Comparison of ENCODE assay signal across 14 cellular contexts in the genomic region with DNA sequence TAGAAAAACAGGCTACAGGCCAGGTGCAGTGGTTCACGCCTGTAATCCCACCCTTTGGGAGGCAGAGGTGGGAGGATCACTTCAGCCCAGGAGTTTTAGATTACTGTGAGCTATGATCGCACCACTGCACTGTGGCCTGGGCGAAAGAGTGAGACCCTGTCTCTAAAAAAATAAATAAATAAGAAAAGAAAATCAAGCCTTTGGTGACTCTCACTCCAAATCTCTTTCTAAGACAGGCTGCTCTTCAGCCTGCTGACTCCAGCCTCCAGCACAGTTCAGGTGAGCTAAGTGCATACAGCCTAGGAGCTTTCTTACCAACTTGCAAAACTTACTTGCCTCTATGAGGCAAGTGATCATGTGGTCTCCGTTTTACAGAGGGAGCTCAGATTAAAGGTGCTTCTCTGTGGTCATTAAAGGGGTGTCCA. TPM values are rescaled to one million over a fixed set of nuclear protein-coding genes. Genes with fewer than 3 reads are reported as not detected.
DNase-seq lines count a peak whose midpoint lies in the region; ATAC-seq and TF ChIP-seq lines count a peak whose summit lies in the region.
"Had no signal": no experiment of that assay in that cellular context is flagged by ENCODE, and none has a peak within 500 bp of the region (broad histone marks: within the 10 kb centered on the region; RNA-seq: fewer than 3 reads in every experiment).

No MANE protein-coding gene starts in this region.

- no peak overlapping the region for H3K14ac ChIP-seq in mesenchymal stem cell (ENCODE audit: low read length in 2 of 2)

- H4K20me1 ChIP-seq in SK-N-SH (ENCODE audit: insufficient read depth) = no peaks in the 10 kb centered on the region; the same call in 1 of the 2 replicates

- H2AK5ac ChIP-seq in mesenchymal stem cell (ENCODE audit: low read length, severe bottlenecking) = peak overlapping the region; percentile 55

- TF ChIP-seq CTCF in SK-N-SH (IDR thresholded peaks at IDR 0.05) (no peak), vagina (IDR thresholded peaks at IDR 0.05) (no peak)

- no peak for TF ChIP-seq EP300 in SK-N-SH (IDR thresholded peaks at IDR 0.05; ENCODE audit: borderline replicate concordance in 1 of 2, low read depth in 1 of 2, low read length in 1 of 2)

- CTCF ChIA-PET in SK-N-SH (lab: Yijun Ruan, JAX) = interaction anchor here (0.6 to 21.7 kb wide), 9 partner anchors 9 to 342 kb away, joined by 3 to 799 read pairs (median 11); a partner anchor contains a TSS

- H3K79me1 ChIP-seq in mesenchymal stem cell (replicated peaks; ENCODE audit: low read length, poor library complexity, severe bottlenecking) = peaks cover 3% of the 10 kb centered on the region

- H3K27ac ChIP-seq in SK-N-SH (ENCODE audit: low read depth in 2 of 2, low read length in 1 of 2) (peak overlapping the region in 1 of 2 experiments; percentile 97; a peak in 2 of 4 replicates), epithelial cell of prostate (peak overlapping the region; percentile 40), mesenchymal stem cell (ENCODE audit: low read length, poor library complexity, severe bottlenecking) (no peak overlapping the region), vagina (no peak overlapping the region)

- H2AFZ ChIP-seq in SK-N-SH (ENCODE audit: low read depth) = no peak overlapping the region
- H2AFZ ChIP-seq in mesenchymal stem cell (ENCODE audit: low read depth, low read length) = no peak overlapping the region

- no peak overlapping the region for H3K4ac ChIP-seq in mesenchymal stem cell (ENCODE audit: low read depth in 1 of 2, low read length in 2 of 2)

- H3K9me3 ChIP-seq in SK-N-SH (no peaks in the 10 kb centered on the region), mesenchymal stem cell (ENCODE audit: control insufficient read depth, low read length) (no peaks in the 10 kb centered on the region), vagina (no peaks in the 10 kb centered on the region)
- H3K9me3 ChIP-seq: heart left ventricle had no signal

- no peak for ATAC-seq in SK-N-SH treated with all-trans-retinoic acid at 6 μM for 48 hours
- ATAC-seq: right cardiac atrium had no signal

- no peak overlapping the region for H4K8ac ChIP-seq in mesenchymal stem cell (ENCODE audit: low read length)

- no peak overlapping the region for H3K23ac ChIP-seq in mesenchymal stem cell (ENCODE audit: low read length in 2 of 2)

- 63% methylated on average over 4 of the region's 4 CpGs for WGBS in SK-N-SH (ENCODE audit: low lambda C conversion rate)
- WGBS in mesenchymal stem cell = 79% methylated on average over 3 of the region's 4 CpGs

- no peak overlapping the region for H2BK120ac ChIP-seq in mesenchymal stem cell (ENCODE audit: low read depth, low read length)

- H2BK12ac ChIP-seq in mesenchymal stem cell (ENCODE audit: low read length in 2 of 2) = no peak overlapping the region

- H3K4me2 ChIP-seq in SK-N-SH = peak overlapping the region; percentile 94
- peak overlapping the region; percentile 90 for H3K4me2 ChIP-seq in mesenchymal stem cell (ENCODE audit: low read length, poor library complexity, severe bottlenecking)

- no peak overlapping the region for H2BK5ac ChIP-seq in mesenchymal stem cell (ENCODE audit: low read depth, low read length, poor library complexity, severe bottlenecking)

- POLR2A ChIA-PET in SK-N-SH (lab: Yijun Ruan, JAX) = no interaction called here

- H3F3A ChIP-seq in SK-N-SH (replicated peaks; ENCODE audit: insufficient read depth) = peaks cover 43% of the 10 kb centered on the region

- H3K4me3 ChIP-seq in SK-N-SH (ENCODE audit: low read depth in 2 of 2, low read length in 1 of 2) (peak overlapping the region; percentile 72 to 73; a peak in 3 of 4 replicates), mesenchymal stem cell (ENCODE audit: insufficient read depth in 1 of 2, low read depth in 1 of 2, low read length in 2 of 2) (peak overlapping the region in 1 of 2 experiments; percentile 82), vagina (peak overlapping the region; percentile 47 to 58)

- no peak overlapping the region for H4K91ac ChIP-seq in mesenchymal stem cell (ENCODE audit: low read length)

- TF ChIP-seq RAD21 in SK-N-SH (IDR thresholded peaks at IDR 0.05; ENCODE audit: low read length) = no peak

- peak overlapping the region; percentile 79 for H3K9ac ChIP-seq in SK-N-SH
- H3K9ac ChIP-seq in mesenchymal stem cell (ENCODE audit: low read length) = peak overlapping the region; percentile 63

- no peak overlapping the region for H3K18ac ChIP-seq in mesenchymal stem cell (ENCODE audit: low read depth in 1 of 2, low read length in 2 of 2)

- no peak for TF ChIP-seq POLR2A in vagina (IDR thresholded peaks at IDR 0.05)

- H3K36me3 ChIP-seq in SK-N-SH (replicated peaks in 1 of 2; ENCODE audit: control insufficient read depth in 1 of 2, insufficient read depth in 2 of 2, low read length in 1 of 2) = no peaks in the 10 kb centered on the region
- H3K36me3 ChIP-seq in mesenchymal stem cell (ENCODE audit: control insufficient read depth in 1 of 2, insufficient read depth in 2 of 2, low read depth in 1 of 2, low read length in 2 of 2) = no peaks in the 10 kb centered on the region
- H3K36me3 ChIP-seq in vagina = no peaks in the 10 kb centered on the region
- H3K36me3 ChIP-seq: heart left ventricle had no signal

- H2BK15ac ChIP-seq in mesenchymal stem cell (ENCODE audit: low read depth, poor library complexity, severe bottlenecking) = peak overlapping the region; percentile 37

- peaks cover 47% of the 10 kb centered on the region for H3K79me2 ChIP-seq in SK-N-SH (ENCODE audit: insufficient read depth)

- H3K27me3 ChIP-seq in SK-N-SH (ENCODE audit: insufficient read depth) = no peaks in the 10 kb centered on the region
- H3K27me3 ChIP-seq in mesenchymal stem cell (ENCODE audit: control insufficient read depth in 1 of 2, insufficient read depth in 1 of 2, low read length in 2 of 2) = peaks cover 0 to 13% of the 10 kb centered on the region in 2 experiments
- H3K27me3 ChIP-seq in vagina = no peaks in the 10 kb centered on the region

- intact Hi-C loops in vagina (cut with DNase I) = no loop called here

- H3K4me1 ChIP-seq in SK-N-SH (ENCODE audit: control insufficient read depth in 1 of 2, insufficient read depth in 2 of 2, low read depth in 1 of 2, low read length in 1 of 2) (peaks cover 46 to 57% of the 10 kb centered on the region in 2 experiments; a peak in 3 of 4 replicates), mesenchymal stem cell (ENCODE audit: control insufficient read depth, insufficient read depth, low read depth, low read length) (peaks cover 46% of the 10 kb centered on the region), vagina (peaks cover 51% of the 10 kb centered on the region)

- no peaks in the 10 kb centered on the region for H3K9me2 ChIP-seq in SK-N-SH

- peak; percentile 7 for DNase-seq in SK-N-SH
- DNase-seq in epithelial cell of prostate (ENCODE audit: low read depth, low spot score) = no peak
- no peak for DNase-seq in mesenchymal stem cell
- no peak for DNase-seq in vagina (ENCODE audit: extremely low spot score in 2 of 2)
- DNase-seq in HCEC 1CT = no peak
- no peak for DNase-seq in NCI-H146 treated with DMSO at 0.1 percent for 48 hours (lab: John Stamatoyannopoulos, UW; ENCODE audit: unreplicated experiment)
- DNase-seq in stimulated activated CD4-positive, alpha-beta T cell treated with anti-CD3 and anti-CD28 coated beads, Interleukin-2, amount 100 ng/mL, for 24 hours = no peak
- DNase-seq: activated naive CD8-positive, alpha-beta T cell treated with anti-CD3 and anti-CD28 coated beads for 36 hours; heart left ventricle; midbrain; MV-4-11; NCI-H2227 treated with DMSO at 0.1 percent for 48 hours had no signal

TF ChIP-seq in SK-N-SH, 30 proteins besides CTCF, POLR2A, EP300 and RAD21 (continues in another document):
- TF ChIP-seq TAF1 (IDR thresholded peaks at IDR 0.05; ENCODE audit: borderline replicate concordance, low read depth, low read length) (no peak), NRF1 (IDR thresholded peaks at IDR 0.05; ENCODE audit: low read depth, low read length) (no peak), RCOR1 (IDR thresholded peaks at IDR 0.05; ENCODE audit: low read length) (no peak), FOXJ3 (CRISPR knock-in tag; IDR thresholded peaks at IDR 0.05) (no peak)
- TF ChIP-seq, protein P1, sequence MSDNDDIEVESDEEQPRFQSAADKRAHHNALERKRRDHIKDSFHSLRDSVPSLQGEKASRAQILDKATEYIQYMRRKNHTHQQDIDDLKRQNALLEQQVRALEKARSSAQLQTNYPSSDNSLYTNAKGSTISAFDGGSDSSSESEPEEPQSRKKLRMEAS (IDR thresholded peaks at IDR 0.05; ENCODE audit: low read depth) = no peak

TF ChIP-seq in SK-N-SH treated with all-trans-retinoic acid at 6 μM for 48 hours, 23 proteins besides CTCF, POLR2A, EP300 and RAD21:
- no peak for TF ChIP-seq ISL1 (CRISPR knock-in tag; IDR thresholded peaks at IDR 0.05)

RNA-seq across cellular contexts. Expression of a gene that starts 1.1 kb away (rescaled TPM):
- polyA plus RNA-seq in SK-N-SH (2012; rRNA removed) = 185 and 209 TPM in 2 replicates
- 29.0 and 41.5 TPM in 2 replicates for polyA plus RNA-seq in SK-N-SH (2012; cell fraction: cytosol; rRNA removed)
- 1,427 and 1,497 TPM in 2 replicates for polyA plus RNA-seq in SK-N-SH (2012; cell fraction: nucleus; rRNA removed)
- polyA plus RNA-seq in mesenchymal stem cell (2013, experiment 1 of 2) = 2.5 TPM
- polyA plus RNA-seq in mesenchymal stem cell (2013, experiment 2 of 2) = 2.5 TPM
- 47.6 TPM for total RNA-seq in vagina
- total RNA-seq: activated naive CD8-positive, alpha-beta T cell treated with anti-CD3 and anti-CD28 coated beads for 36 hours had no signal
